In the genomic region with DNA sequence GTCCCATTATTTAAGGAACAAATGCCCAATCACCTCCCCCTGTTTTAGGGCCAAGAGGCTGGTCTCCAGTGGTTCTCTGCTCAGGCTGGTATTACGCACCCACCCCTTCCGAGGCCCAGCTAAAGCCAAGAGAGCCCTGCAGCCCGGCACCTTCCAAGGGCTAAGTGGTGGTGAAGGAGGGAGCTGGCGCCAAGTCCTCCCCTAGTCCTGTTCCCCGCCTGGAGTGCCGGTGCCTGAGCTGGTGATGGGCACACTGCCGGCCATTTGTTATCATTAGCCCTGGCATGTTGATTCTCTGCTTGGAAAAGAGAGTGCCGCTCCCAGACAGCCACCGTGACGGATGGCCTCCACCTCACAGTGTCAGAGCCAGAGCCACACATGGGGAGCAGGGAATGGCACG, we compare ENCODE assay signal across 23 cellular contexts. TPM values are rescaled to one million over a fixed set of nuclear protein-coding genes. Genes with fewer than 3 reads are reported as not detected.
DNase-seq lines count a peak whose midpoint lies in the region; ATAC-seq and TF ChIP-seq lines count a peak whose summit lies in the region.
"Had no signal": no experiment of that assay in that cellular context is flagged by ENCODE, and none has a peak within 500 bp of the region (broad histone marks: within the 10 kb centered on the region; RNA-seq: fewer than 3 reads in every experiment).

No MANE protein-coding gene starts in this region.

- H3K9me3 Mint-ChIP-seq in neural progenitor cell, result no peaks in the 10 kb centered on the region
- H3K9me3 Mint-ChIP-seq in CD14-positive monocyte, result no peaks in the 10 kb centered on the region
- H3K9me3 Mint-ChIP-seq: CD4-positive, alpha-beta T cell; IgD-negative memory B cell had no signal

- H3K27me3 ChIP-seq in WERI-Rb-1 (ENCODE audit: insufficient read depth, low read depth, severe bottlenecking) (no peaks in the 10 kb centered on the region), layer of hippocampus (ENCODE audit: control insufficient read depth, insufficient read depth, low read length) (no peaks in the 10 kb centered on the region), neural progenitor cell (no peaks in the 10 kb centered on the region)
- H3K27me3 ChIP-seq: BLaER1 had no signal

- no peak for ATAC-seq in HG02885 (IDR thresholded peaks at IDR 0.05; ENCODE audit: poor library complexity, unreplicated experiment)

- TF ChIP-seq CTCF in WERI-Rb-1 (IDR thresholded peaks at IDR 0.05; ENCODE audit: low read depth, low read length), result no peak
- no peak for TF ChIP-seq CTCF in neural progenitor cell (IDR thresholded peaks at IDR 0.05)
- no peak for TF ChIP-seq CTCF in CD14-positive monocyte (IDR thresholded peaks at IDR 0.05)

- H3K9me3 ChIP-seq in WERI-Rb-1 (ENCODE audit: severe bottlenecking) (no peaks in the 10 kb centered on the region), neural progenitor cell (ENCODE audit: low read depth) (no peaks in the 10 kb centered on the region)
- H3K9me3 ChIP-seq: BLaER1, Caco-2 had no signal

- no peaks in the 10 kb centered on the region for H3K27me3 Mint-ChIP-seq in neural progenitor cell (ENCODE audit: insufficient read depth, low read depth)
- peaks cover 0 to 4% (median 0%) of the 10 kb centered on the region in 3 donors for H3K27me3 Mint-ChIP-seq in CD14-positive monocyte (ENCODE audit: low read depth in 3 of 3)
- H3K27me3 Mint-ChIP-seq: CD4-positive, alpha-beta T cell; IgD-negative memory B cell had no signal

- no peaks in the 10 kb centered on the region for H3K4me1 ChIP-seq in neural progenitor cell

- H3K4me1 Mint-ChIP-seq in neural progenitor cell, result peaks cover 23% of the 10 kb centered on the region
- H3K4me1 Mint-ChIP-seq in CD14-positive monocyte, result no peaks in the 10 kb centered on the region

- peak overlapping the region; percentile 63 for H3K27ac Mint-ChIP-seq in neural progenitor cell
- no peak overlapping the region for H3K27ac Mint-ChIP-seq in CD14-positive monocyte
- H3K27ac Mint-ChIP-seq: CD4-positive, alpha-beta T cell had no signal

- H3K9ac ChIP-seq in neural progenitor cell, result no peak overlapping the region
- H3K9ac ChIP-seq: BLaER1, KMS-11 had no signal

- no peaks in the 10 kb centered on the region for H3K36me3 Mint-ChIP-seq in neural progenitor cell
- peaks cover 75 to 90% of the 10 kb centered on the region in 2 donors for H3K36me3 Mint-ChIP-seq in CD14-positive monocyte
- H3K36me3 Mint-ChIP-seq: IgD-negative memory B cell had no signal

- no peak overlapping the region for H3K4me3 Mint-ChIP-seq in neural progenitor cell
- no peak overlapping the region for H3K4me3 Mint-ChIP-seq in CD14-positive monocyte
- H3K4me3 Mint-ChIP-seq: CD4-positive, alpha-beta T cell; IgD-negative memory B cell had no signal

- no peak overlapping the region for H3K4me2 ChIP-seq in neural progenitor cell
- H3K4me2 ChIP-seq: KMS-11 had no signal

- DNase-seq in G401 (ENCODE audit: low spot score) (peak; percentile 72), WERI-Rb-1 (no peak), neural progenitor cell (ENCODE audit: low spot score) (no peak), CD14-positive monocyte (ENCODE audit: low spot score) (no peak), H4 (ENCODE audit: low spot score) (no peak)
- DNase-seq: Caco-2; CD4-positive, alpha-beta T cell; DMS 273 treated with DMSO at 0.1 percent for 48 hours; DMS79; H7; MM.1S; NCI-H1694; NCI-H2029 treated with DMSO at 0.1 percent for 48 hours; NCI-H510A; NCI-H69; RPMI8226; SHP77 had no signal

- H4K20me1 ChIP-seq in neural progenitor cell (ENCODE audit: low read depth), result no peaks in the 10 kb centered on the region

- intact Hi-C loops in CD14-positive monocyte (cut with micrococcal nuclease), result no loop called here

- H3K36me3 ChIP-seq in WERI-Rb-1 (peaks cover 22% of the 10 kb centered on the region), neural progenitor cell (no peaks in the 10 kb centered on the region)

- H3K27ac ChIP-seq in WERI-Rb-1, result peak overlapping the region; percentile 91; the same call in 1 of the 2 replicates
- H3K27ac ChIP-seq in layer of hippocampus (ENCODE audit: low read depth, low read length), result peak overlapping the region; percentile 71
- no peak overlapping the region for H3K27ac ChIP-seq in neural progenitor cell
- H3K27ac ChIP-seq: BLaER1, KMS-11 had no signal

- in situ Hi-C loops in G401 (cut with HindIII; ENCODE audit: low sequenced_read_pairs), result no loop called here

- H2AFZ ChIP-seq in neural progenitor cell (replicated peaks), result no peak overlapping the region

- H3F3A ChIP-seq in neural progenitor cell (ENCODE audit: low read depth), result no peaks in the 10 kb centered on the region

- no peaks in the 10 kb centered on the region for H3K79me2 ChIP-seq in neural progenitor cell (ENCODE audit: low read depth)

- H3K4me3 ChIP-seq in WERI-Rb-1 (ENCODE audit: low read depth, low read length), result no peak overlapping the region
- H3K4me3 ChIP-seq in neural progenitor cell, result no peak overlapping the region
- H3K4me3 ChIP-seq: BLaER1 had no signal

RNA-seq across cellular contexts. Expression of a gene that starts 31.9 kb away (rescaled TPM):
- total RNA-seq in G401 (2014; rRNA removed; shearing (Covaris generic)), result 0.37 and 1.3 TPM in 2 replicates
- 0.03 TPM in 1 of 2 replicates, not detected in the other for total RNA-seq in neural progenitor cell (ENCODE audit: low replicate concordance)
- not detected for polyA plus RNA-seq in CD14-positive monocyte
- 0.12 TPM in 1 of 2 replicates, not detected in the other for total RNA-seq in H4 (2014; rRNA removed; shearing (Covaris generic))
- total RNA-seq: CD4-positive, alpha-beta T cell; H7; SK-MEL-5 had no signal
- polyA plus RNA-seq: IgD-negative memory B cell had no signal

RNA-seq across cellular contexts. Expression of a gene that starts 45.0 kb away (rescaled TPM):
- 120 and 154 TPM in 2 replicates for total RNA-seq in G401 (2014; rRNA removed; shearing (Covaris generic))
- 7.4 and 25.3 TPM in 2 replicates for total RNA-seq in neural progenitor cell (ENCODE audit: low replicate concordance)
- 1 to 10 TPM; 6.2 to 7.3 TPM for polyA plus RNA-seq in CD14-positive monocyte
- 22.1 and 30.0 TPM in 2 replicates for total RNA-seq in H4 (2014; rRNA removed; shearing (Covaris generic))

RNA-seq across cellular contexts. Expression of a gene that starts 51.7 kb away (rescaled TPM):
- total RNA-seq in G401 (2014; rRNA removed; shearing (Covaris generic)), result 31.0 and 32.7 TPM in 2 replicates
- 68.9 and 75.3 TPM in 2 replicates for total RNA-seq in neural progenitor cell (ENCODE audit: low replicate concordance)
- polyA plus RNA-seq in CD14-positive monocyte, result 1 to 10 TPM; 7.1 to 7.8 TPM
- 25.3 and 35.8 TPM in 2 replicates for total RNA-seq in H4 (2014; rRNA removed; shearing (Covaris generic))
